Comparison of ENCODE assay signal across 5 cellular contexts in genomic region chr12:123749355-123749754, GRCh38.
"Had no signal": no experiment of that assay in that cellular context is flagged by ENCODE, and none has a peak within 500 bp of the region (broad histone marks: within the 10 kb centered on the region; RNA-seq: fewer than 3 reads in every experiment).

No MANE protein-coding gene starts in this region.

- H3K27me3 Mint-ChIP-seq: IgD-negative memory B cell had no signal

- H3K9me3 Mint-ChIP-seq: GM23338, H9, IgD-negative memory B cell had no signal

- FAIRE-seq: H1, HTR-8/SVneo had no signal

- H3K4me2 ChIP-seq: GM23338 had no signal

- H3K4me1 Mint-ChIP-seq: GM23338, H9 had no signal

- H3K4me3 ChIP-seq: GM23338 had no signal

- H2AFZ ChIP-seq: GM23338 had no signal

- DNase-seq: H9 had no signal

- H3K4me3 Mint-ChIP-seq: GM23338, H9, IgD-negative memory B cell had no signal

- ATAC-seq: GM23338 had no signal

- H3K27ac Mint-ChIP-seq: GM23338, H9, IgD-negative memory B cell had no signal
